In the genomic region with DNA sequence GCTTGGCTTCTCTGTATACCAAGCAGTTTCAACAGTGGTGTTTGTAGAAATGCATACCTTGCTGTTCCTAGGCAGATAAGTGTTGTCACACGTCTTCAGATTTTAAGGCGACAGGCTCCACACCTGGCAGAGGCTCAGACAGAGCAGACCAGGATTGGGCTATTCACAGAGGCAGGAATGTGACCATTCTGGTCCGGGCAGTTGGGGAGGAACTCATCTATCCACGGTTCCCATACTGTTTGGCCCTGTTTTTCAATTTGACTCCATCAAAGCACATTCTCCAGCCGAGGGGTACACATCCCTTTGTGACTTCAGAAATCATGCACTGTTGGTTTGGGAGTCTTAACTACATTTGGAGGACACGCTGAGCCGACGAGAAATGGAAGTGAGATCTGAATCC, we compare ENCODE assay signal across 10 cellular contexts. TPM values are rescaled to one million over a fixed set of nuclear protein-coding genes. Genes with fewer than 3 reads are reported as not detected.
DNase-seq lines count a peak whose midpoint lies in the region; ATAC-seq and TF ChIP-seq lines count a peak whose summit lies in the region.
"Had no signal": no experiment of that assay in that cellular context is flagged by ENCODE, and none has a peak within 500 bp of the region (broad histone marks: within the 10 kb centered on the region; RNA-seq: fewer than 3 reads in every experiment).

No MANE protein-coding gene starts in this region.

- no peaks in the 10 kb centered on the region for H3F3A ChIP-seq in PC-3 (ENCODE audit: low read length, unreplicated experiment)

- H2AFZ ChIP-seq in PC-3 (ENCODE audit: low read length): no peak overlapping the region
- H2AFZ ChIP-seq in parathyroid adenoma: peak overlapping the region; percentile 68

- TF ChIP-seq CTCF in PC-3 (conservative IDR thresholded peaks at IDR 0.05; ENCODE audit: low read depth, low read length): no peak
- no peak for TF ChIP-seq CTCF in parathyroid adenoma (IDR thresholded peaks at IDR 0.05)

- no peaks in the 10 kb centered on the region for H3K27me3 ChIP-seq in PC-3 (ENCODE audit: low read length)
- H3K27me3 ChIP-seq in parathyroid adenoma (ENCODE audit: control insufficient read depth, insufficient read depth, low read length): no peaks in the 10 kb centered on the region
- H3K27me3 ChIP-seq: adrenal gland, sigmoid colon had no signal

- CTCF ChIA-PET in PC-3 (lab: Charles Lee): no interaction called here

- peak overlapping the region; percentile 45 for H3K4me3 ChIP-seq in PC-3 (ENCODE audit: low read length)
- peak overlapping the region; percentile 21 for H3K4me3 ChIP-seq in iPS-11a (ENCODE audit: low read depth, low read length)
- H3K4me3 ChIP-seq in parathyroid adenoma (ENCODE audit: low read depth, low read length): peak overlapping the region; percentile 67
- H3K4me3 ChIP-seq: adrenal gland, sigmoid colon had no signal

- peaks cover 23% of the 10 kb centered on the region for H3K4me1 ChIP-seq in PC-3 (ENCODE audit: insufficient read depth, low read length)
- peaks cover 43% of the 10 kb centered on the region for H3K4me1 ChIP-seq in parathyroid adenoma

- ATAC-seq in PC-3: peak; percentile 67

- no peaks in the 10 kb centered on the region for H3K36me3 ChIP-seq in PC-3 (ENCODE audit: low read depth, low read length)
- H3K36me3 ChIP-seq in parathyroid adenoma (ENCODE audit: control insufficient read depth, insufficient read depth, low read length): no peaks in the 10 kb centered on the region
- H3K36me3 ChIP-seq: adrenal gland, sigmoid colon had no signal

- H3K27ac ChIP-seq in PC-3 (ENCODE audit: low read length) (0 out of 2 replicates have a peak overlapping the region, but pooled peaks have one; percentile 6), parathyroid adenoma (peak overlapping the region; percentile 87)
- H3K27ac ChIP-seq: sigmoid colon had no signal

- H3K79me2 ChIP-seq in PC-3 (ENCODE audit: low read length) (peaks cover 67% of the 10 kb centered on the region), parathyroid adenoma (peaks cover 42% of the 10 kb centered on the region)

- H3K9me3 ChIP-seq in PC-3 (ENCODE audit: low read length) (no peaks in the 10 kb centered on the region), parathyroid adenoma (ENCODE audit: control insufficient read depth, low read length) (no peaks in the 10 kb centered on the region)
- H3K9me3 ChIP-seq: adrenal gland, sigmoid colon had no signal

- DNase-seq in ELF-1 (ENCODE audit: low read depth, low spot score): peak; percentile 89
- peak; percentile 87 for DNase-seq in PC-3
- DNase-seq in AG08395 (ENCODE audit: low spot score): no peak
- no peak for DNase-seq in NCI-H345 treated with DMSO at 0.1 percent for 48 hours (lab: John Stamatoyannopoulos, UW; ENCODE audit: unreplicated experiment)
- no peak for DNase-seq in posterior vena cava (ENCODE audit: low spot score)
- DNase-seq in AG08396 (ENCODE audit: low spot score): no peak
- DNase-seq: adrenal gland, sigmoid colon had no signal

- no peaks in the 10 kb centered on the region for H4K20me1 ChIP-seq in PC-3 (ENCODE audit: low read length)

- H3K9me2 ChIP-seq in PC-3 (replicated peaks; ENCODE audit: low read length): no peaks in the 10 kb centered on the region

- peak overlapping the region; percentile 68 for H3K4me2 ChIP-seq in PC-3 (ENCODE audit: low read length)
- H3K4me2 ChIP-seq in parathyroid adenoma (ENCODE audit: low read length): peak overlapping the region; percentile 73

- H3K9ac ChIP-seq in PC-3 (ENCODE audit: low read length): no peak overlapping the region
- H3K9ac ChIP-seq in parathyroid adenoma: no peak overlapping the region

- POLR2A ChIA-PET in PC-3 (lab: Charles Lee; ENCODE audit: unreplicated experiment): no interaction called here

- no TSS peak for BruUV-seq in PC-3 (replicated peaks; lab: Mats Ljungman, UMichigan)

- intact Hi-C loops in PC-3 (cut with micrococcal nuclease) (no loop called here), posterior vena cava (cut with DNase I) (no loop called here)

RNA-seq across cellular contexts. Expression of gene UTRN, which starts 45.5 kb away (rescaled TPM):
- total RNA-seq in PC-3 (2014; rRNA removed): 49.0 and 58.3 TPM in 2 replicates
- total RNA-seq in posterior vena cava: 100 to 1,000 TPM; 215 to 229 TPM

Comparison
In these comparisons a context has a peak if more than half of its experiments do, and no peak if none do; other contexts are left out.
1. DNase-seq: peak in ELF-1 (single experiment) and PC-3 (single experiment); none in AG08395 (single experiment), NCI-H345 treated with DMSO at 0.1 percent for 48 hours (single experiment), posterior vena cava (single experiment) and AG08396 (single experiment).
2. Peak in every context shown above with its lines, with median percentiles within 50 percentile points of each other: H3K4me3 ChIP-seq.